1 cellular context compared by ENCODE assay signal in genomic region chr12:46801293-46801692, GRCh38.
TF ChIP-seq lines count a peak whose summit lies in the region.

No MANE protein-coding gene starts in this region.

TF ChIP-seq in SK-N-SH, 30 proteins besides CTCF, POLR2A, EP300 and RAD21 (continued from another document):
- no peak for TF ChIP-seq TEAD4 (IDR thresholded peaks at IDR 0.05; ENCODE audit: borderline replicate concordance, insufficient read depth)
- no peak for TF ChIP-seq SIN3A (IDR thresholded peaks at IDR 0.05; ENCODE audit: borderline replicate concordance, low read depth, low read length)
- TF ChIP-seq SMC3 (IDR thresholded peaks at IDR 0.05; ENCODE audit: low read depth, low read length) = no peak
- TF ChIP-seq ELF1 (IDR thresholded peaks at IDR 0.05) = no peak
- TF ChIP-seq POLR2AphosphoS5 (IDR thresholded peaks at IDR 0.05; ENCODE audit: low read depth, low read length) = no peak
- TF ChIP-seq FOXJ3 (CRISPR knock-in tag; IDR thresholded peaks at IDR 0.05) = no peak
- no peak for TF ChIP-seq PBX3 (IDR thresholded peaks at IDR 0.05)
- no peak for TF ChIP-seq YY1 (IDR thresholded peaks at IDR 0.05; ENCODE audit: low read depth)
